9 cellular contexts compared by ENCODE assay signal in genomic region chr6:146950351-146950835, GRCh38.
DNase-seq lines count a peak whose midpoint lies in the region; ATAC-seq and TF ChIP-seq lines count a peak whose summit lies in the region.
"Had no signal": no experiment of that assay in that cellular context is flagged by ENCODE, and none has a peak within 500 bp of the region (broad histone marks: within the 10 kb centered on the region; RNA-seq: fewer than 3 reads in every experiment).

No MANE protein-coding gene starts in this region.

- H3K9me3 ChIP-seq in Peyer's patch = no peaks in the 10 kb centered on the region

- no peak overlapping the region for H3K4me3 ChIP-seq in Peyer's patch

- H3K27ac ChIP-seq in Peyer's patch = peak overlapping the region in 1 of 4 donors; percentile 33

- H3K36me3 ChIP-seq in Peyer's patch = no peaks in the 10 kb centered on the region

- BruUV-seq in Calu3 (replicated peaks; lab: Mats Ljungman, UMichigan) = no TSS peak

- H3K9me3 Mint-ChIP-seq in Calu3 (ENCODE audit: low read depth, unreplicated experiment) (no peaks in the 10 kb centered on the region), mesothelial cell of epicardium (peaks cover 13% of the 10 kb centered on the region), WTC11 (peaks cover 16% of the 10 kb centered on the region)

- H3K4me1 Mint-ChIP-seq in Calu3 (ENCODE audit: low read depth, unreplicated experiment) (peaks cover 10% of the 10 kb centered on the region), mesothelial cell of epicardium (peaks cover 4% of the 10 kb centered on the region), WTC11 (no peaks in the 10 kb centered on the region)

- DNase-seq in Calu3 (peak; percentile 8), Peyer's patch (peak in 2 of 3 donors; percentile 46 to 50), glomerular endothelial cell (ENCODE audit: extremely low read depth, low read depth, low spot score) (peak; percentile 36), COLO829 (ENCODE audit: low spot score) (no peak), mesothelial cell of epicardium (ENCODE audit: low spot score in 2 of 2, unreplicated experiment in 2 of 2) (no peak), WTC11 (ENCODE audit: low spot score) (no peak)
- DNase-seq: left cardiac atrium had no signal

- CTCF ChIA-PET in Calu3 (lab: Charles Lee) (no interaction called here), WTC11 (lab: Charles Lee) (no interaction called here)

- TF ChIP-seq CTCF in Calu3 (IDR thresholded peaks at IDR 0.05; ENCODE audit: unreplicated experiment) = no peak
- no peak for TF ChIP-seq CTCF in Peyer's patch (IDR thresholded peaks at IDR 0.05)
- TF ChIP-seq CTCF in mesothelial cell of epicardium (IDR thresholded peaks at IDR 0.05; ENCODE audit: unreplicated experiment) = no peak
- TF ChIP-seq CTCF in WTC11 (IDR thresholded peaks at IDR 0.05) = no peak

- H3K4me3 Mint-ChIP-seq in Calu3 (ENCODE audit: low read depth, unreplicated experiment) (no peak overlapping the region), mesothelial cell of epicardium (no peak overlapping the region), WTC11 (no peak overlapping the region)

- H3K36me3 Mint-ChIP-seq in Calu3 (ENCODE audit: insufficient read depth, unreplicated experiment) (no peaks in the 10 kb centered on the region), mesothelial cell of epicardium (no peaks in the 10 kb centered on the region), WTC11 (peaks cover 5% of the 10 kb centered on the region; the same call in 1 of the 2 replicates)

- H3K27me3 Mint-ChIP-seq in Calu3 (ENCODE audit: unreplicated experiment) (no peaks in the 10 kb centered on the region), mesothelial cell of epicardium (ENCODE audit: low read depth) (no peaks in the 10 kb centered on the region), WTC11 (ENCODE audit: low read depth) (no peaks in the 10 kb centered on the region)

- H3K4me1 ChIP-seq in Peyer's patch = no peaks in the 10 kb centered on the region

- H3K27ac Mint-ChIP-seq in Calu3 (ENCODE audit: unreplicated experiment) (peak overlapping the region; percentile 50), mesothelial cell of epicardium (no peak overlapping the region), WTC11 (no peak overlapping the region)

- peak; percentile 46 for ATAC-seq in HG02610 (IDR thresholded peaks at IDR 0.05; ENCODE audit: unreplicated experiment)
- no peak for ATAC-seq in WTC11
- no peak for ATAC-seq in HG03045 (IDR thresholded peaks at IDR 0.05; ENCODE audit: unreplicated experiment)
- ATAC-seq: left cardiac atrium had no signal

- intact Hi-C loops in Calu3 (cut with micrococcal nuclease; ENCODE audit: unreplicated experiment) = no loop called here

- no peak for TF ChIP-seq POLR2A in Peyer's patch (IDR thresholded peaks at IDR 0.05)

- no peaks in the 10 kb centered on the region for H3K27me3 ChIP-seq in Peyer's patch

- POLR2A ChIA-PET in WTC11 (lab: Charles Lee) = no interaction called here

TF ChIP-seq in WTC11, 78 proteins besides CTCF, POLR2A, EP300 and RAD21:
- TF ChIP-seq ZNF671 (CRISPR knock-in tag; IDR thresholded peaks at IDR 0.05) (no peak), MXD4 (CRISPR knock-in tag; IDR thresholded peaks at IDR 0.05; ENCODE audit: borderline replicate concordance) (no peak), GRHL2 (CRISPR knock-in tag; IDR thresholded peaks at IDR 0.05; ENCODE audit: insufficient replicate concordance, severe bottlenecking) (no peak), HMGA2 (CRISPR knock-in tag; IDR thresholded peaks at IDR 0.05) (no peak), PREB (CRISPR knock-in tag; IDR thresholded peaks at IDR 0.05; ENCODE audit: borderline replicate concordance) (no peak), TEAD4 (CRISPR knock-in tag; IDR thresholded peaks at IDR 0.05) (no peak), MLX (CRISPR knock-in tag; IDR thresholded peaks at IDR 0.05) (no peak), IRF1 (CRISPR knock-in tag; IDR thresholded peaks at IDR 0.05) (no peak), E2F5 (CRISPR knock-in tag; IDR thresholded peaks at IDR 0.05) (no peak), NFYB (CRISPR knock-in tag; conservative IDR thresholded peaks at IDR 0.05; ENCODE audit: low read depth) (no peak), ZSCAN18 (CRISPR knock-in tag; IDR thresholded peaks at IDR 0.05) (no peak), MAX (CRISPR knock-in tag; IDR thresholded peaks at IDR 0.05) (no peak), SOX15 (CRISPR knock-in tag; IDR thresholded peaks at IDR 0.05) (no peak), RORB (CRISPR knock-in tag; IDR thresholded peaks at IDR 0.05) (no peak), TCF7 (CRISPR knock-in tag; IDR thresholded peaks at IDR 0.05; ENCODE audit: low read depth) (no peak)

Comparison
In these comparisons a context has a peak if more than half of its experiments do, and no peak if none do; other contexts are left out.
1. DNase-seq: peak in Calu3 (single experiment), Peyer's patch (2 of 3) and glomerular endothelial cell (single experiment); none in COLO829 (single experiment), mesothelial cell of epicardium (0 of 2) and WTC11 (single experiment).